Comparison of ENCODE assay signal across 29 cellular contexts in the genomic region with DNA sequence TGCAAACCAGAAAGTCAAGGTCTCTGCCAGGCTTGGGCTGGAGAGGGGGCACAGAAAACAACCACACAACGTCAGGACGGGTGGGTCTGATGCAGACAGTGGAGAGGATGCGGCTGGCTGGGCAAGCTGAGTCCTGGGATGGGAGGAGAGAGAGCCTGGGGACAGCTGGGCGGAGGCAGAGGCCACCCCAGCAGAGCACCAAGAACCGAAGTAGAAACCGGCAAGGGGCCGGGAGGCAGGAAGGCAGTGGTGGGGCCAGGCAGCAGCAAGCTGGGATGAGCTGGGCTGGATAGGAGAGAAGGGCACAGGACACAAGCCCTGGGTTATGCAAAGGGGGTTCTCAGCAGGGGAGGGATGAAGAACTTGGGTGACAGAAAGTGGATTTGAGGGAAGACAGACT.
"Had no signal": no experiment of that assay in that cellular context is flagged by ENCODE, and none has a peak within 500 bp of the region (broad histone marks: within the 10 kb centered on the region; RNA-seq: fewer than 3 reads in every experiment).

No MANE protein-coding gene starts in this region.

- H3K4me3 Mint-ChIP-seq: activated CD4-positive, alpha-beta memory T cell treated with anti-CD3 and anti-CD28 coated beads, Interleukin-2, amount 10 ng/mL, durations not matched to agents 7 days and 5 days; activated CD4-positive, alpha-beta T cell treated with anti-CD3 and anti-CD28 coated beads, Interleukin-2, amount 10 ng/mL, durations not matched to agents 7 days and 5 days; activated naive CD4-positive, alpha-beta T cell treated with anti-CD3 and anti-CD28 coated beads, Interleukin-2, amount 10 ng/mL, durations not matched to agents 7 days and 5 days; activated naive CD8-positive, alpha-beta T cell treated with anti-CD3 and anti-CD28 coated beads, Interleukin-2, amount 10 ng/mL, durations not matched to agents 7 days and 5 days; activated T-cell treated with anti-CD3 and anti-CD28 coated beads, Interleukin-2, amount 50 U/mL, for 24 hours; activated T-cell treated with anti-CD3 and anti-CD28 coated beads, Interleukin-2, amount 50 U/mL, for 72 hours; brain; dendritic cell treated with granulocyte-macrophage colony-stimulating factor and Interleukin-4, amounts not matched to agents 40 ng/mL and 50 ng/mL, for 4 days; endodermal cell had no signal

- H3K27me3 Mint-ChIP-seq: activated CD4-positive, alpha-beta memory T cell treated with anti-CD3 and anti-CD28 coated beads, Interleukin-2, amount 10 ng/mL, durations not matched to agents 7 days and 5 days; dendritic cell treated with granulocyte-macrophage colony-stimulating factor and Interleukin-4, amounts not matched to agents 40 ng/mL and 50 ng/mL, for 4 days had no signal

- H3K27me3 ChIP-seq: ascending aorta, cardiac muscle cell had no signal

- H3K4me3 ChIP-seq: ascending aorta, breast epithelium, cardiac muscle cell, coronary artery, dorsolateral prefrontal cortex had no signal

- ATAC-seq: activated naive CD4-positive, alpha-beta T cell treated with anti-CD3 and anti-CD28 coated beads, Interleukin-2, amount 50 U/mL, for 72 hours; activated T-cell treated with anti-CD3 and anti-CD28 coated beads, Interleukin-2, amount 50 U/mL, for 72 hours; esophagus mucosa had no signal

- H3K4me1 ChIP-seq: ascending aorta, breast epithelium had no signal

- H3K36me3 ChIP-seq: ascending aorta, breast epithelium, cardiac muscle cell had no signal

- H3K27ac Mint-ChIP-seq: activated CD4-positive, alpha-beta memory T cell treated with anti-CD3 and anti-CD28 coated beads, Interleukin-2, amount 10 ng/mL, durations not matched to agents 7 days and 5 days; activated CD4-positive, alpha-beta T cell treated with anti-CD3 and anti-CD28 coated beads, Interleukin-2, amount 10 ng/mL, durations not matched to agents 7 days and 5 days; activated naive CD4-positive, alpha-beta T cell treated with anti-CD3 and anti-CD28 coated beads, Interleukin-2, amount 10 ng/mL, durations not matched to agents 7 days and 5 days; activated naive CD4-positive, alpha-beta T cell treated with anti-CD3 and anti-CD28 coated beads, Interleukin-2, amount 50 U/mL, for 72 hours; activated naive CD8-positive, alpha-beta T cell treated with anti-CD3 and anti-CD28 coated beads, Interleukin-2, amount 10 ng/mL, durations not matched to agents 7 days and 5 days; activated T-cell treated with anti-CD3 and anti-CD28 coated beads, Interleukin-2, amount 50 U/mL, for 24 hours; activated T-cell treated with anti-CD3 and anti-CD28 coated beads, Interleukin-2, amount 50 U/mL, for 72 hours; dendritic cell treated with granulocyte-macrophage colony-stimulating factor and Interleukin-4, amounts not matched to agents 40 ng/mL and 50 ng/mL, for 4 days; endodermal cell had no signal

- H3K27ac ChIP-seq: ascending aorta, breast epithelium, cardiac muscle cell, coronary artery, dorsolateral prefrontal cortex had no signal

- H3K9me3 ChIP-seq: ascending aorta, breast epithelium had no signal

- DNase-seq: activated CD4-positive, alpha-beta memory T cell treated with anti-CD3 and anti-CD28 coated beads, Interleukin-2, amount 10 ng/mL, durations not matched to agents 7 days and 5 days; activated CD4-positive, alpha-beta T cell treated with anti-CD3 and anti-CD28 coated beads for 1 hour; activated CD4-positive, alpha-beta T cell treated with anti-CD3 and anti-CD28 coated beads for 4 hours; activated CD4-positive, alpha-beta T cell treated with anti-CD3 and anti-CD28 coated beads, Interleukin-2, amount 10 ng/mL, durations not matched to agents 7 days and 5 days; activated CD4-positive, alpha-beta T cell treated with anti-CD3 and anti-CD28 coated beads, Interleukin-2, amount 50 U/mL, for 4 hours; activated CD8-positive, alpha-beta memory T cell treated with anti-CD3 and anti-CD28 coated beads, Interleukin-2, amount 50 U/mL, for 48 hours; activated gamma-delta T cell; activated naive CD4-positive, alpha-beta T cell; activated naive CD4-positive, alpha-beta T cell treated with anti-CD3 and anti-CD28 coated beads, Interleukin-2, amount 10 ng/mL, durations not matched to agents 7 days and 5 days; activated naive CD8-positive, alpha-beta T cell treated with anti-CD3 and anti-CD28 coated beads, Interleukin-2, amount 10 ng/mL, durations not matched to agents 7 days and 5 days; activated T-cell treated with anti-CD3 and anti-CD28 coated beads for 4 hours; activated T-cell treated with anti-CD3 and anti-CD28 coated beads, Interleukin-2, amount 50 U/mL, for 24 hours; activated T-cell treated with anti-CD3 and anti-CD28 coated beads, Interleukin-2, amount 50 U/mL, for 72 hours; central memory CD4-positive, alpha-beta T cell; cerebellar nuclear complex; dorsolateral prefrontal cortex; effector memory CD4-positive, alpha-beta T cell; endodermal cell; foreskin fibroblast; head of caudate nucleus; T-helper 2 cell had no signal

- H3K36me3 Mint-ChIP-seq: activated naive CD4-positive, alpha-beta T cell treated with anti-CD3 and anti-CD28 coated beads, Interleukin-2, amount 10 ng/mL, durations not matched to agents 7 days and 5 days; activated naive CD4-positive, alpha-beta T cell treated with anti-CD3 and anti-CD28 coated beads, Interleukin-2, amount 50 U/mL, for 72 hours; activated naive CD8-positive, alpha-beta T cell treated with anti-CD3 and anti-CD28 coated beads, Interleukin-2, amount 10 ng/mL, durations not matched to agents 7 days and 5 days; brain had no signal

- H3K4me1 Mint-ChIP-seq: activated CD4-positive, alpha-beta memory T cell treated with anti-CD3 and anti-CD28 coated beads, Interleukin-2, amount 10 ng/mL, durations not matched to agents 7 days and 5 days; activated CD4-positive, alpha-beta T cell treated with anti-CD3 and anti-CD28 coated beads, Interleukin-2, amount 10 ng/mL, durations not matched to agents 7 days and 5 days; activated naive CD4-positive, alpha-beta T cell treated with anti-CD3 and anti-CD28 coated beads, Interleukin-2, amount 10 ng/mL, durations not matched to agents 7 days and 5 days; activated naive CD8-positive, alpha-beta T cell treated with anti-CD3 and anti-CD28 coated beads, Interleukin-2, amount 10 ng/mL, durations not matched to agents 7 days and 5 days had no signal

- H3K9me3 Mint-ChIP-seq: activated CD4-positive, alpha-beta T cell treated with anti-CD3 and anti-CD28 coated beads, Interleukin-2, amount 10 ng/mL, durations not matched to agents 7 days and 5 days; activated naive CD4-positive, alpha-beta T cell treated with anti-CD3 and anti-CD28 coated beads, Interleukin-2, amount 10 ng/mL, durations not matched to agents 7 days and 5 days; activated naive CD4-positive, alpha-beta T cell treated with anti-CD3 and anti-CD28 coated beads, Interleukin-2, amount 50 U/mL, for 72 hours; activated naive CD8-positive, alpha-beta T cell treated with anti-CD3 and anti-CD28 coated beads, Interleukin-2, amount 10 ng/mL, durations not matched to agents 7 days and 5 days; activated T-cell treated with anti-CD3 and anti-CD28 coated beads, Interleukin-2, amount 50 U/mL, for 24 hours; activated T-cell treated with anti-CD3 and anti-CD28 coated beads, Interleukin-2, amount 50 U/mL, for 72 hours; brain; endodermal cell had no signal
